Comparison of ENCODE assay signal across 8 cellular contexts in the genomic region with DNA sequence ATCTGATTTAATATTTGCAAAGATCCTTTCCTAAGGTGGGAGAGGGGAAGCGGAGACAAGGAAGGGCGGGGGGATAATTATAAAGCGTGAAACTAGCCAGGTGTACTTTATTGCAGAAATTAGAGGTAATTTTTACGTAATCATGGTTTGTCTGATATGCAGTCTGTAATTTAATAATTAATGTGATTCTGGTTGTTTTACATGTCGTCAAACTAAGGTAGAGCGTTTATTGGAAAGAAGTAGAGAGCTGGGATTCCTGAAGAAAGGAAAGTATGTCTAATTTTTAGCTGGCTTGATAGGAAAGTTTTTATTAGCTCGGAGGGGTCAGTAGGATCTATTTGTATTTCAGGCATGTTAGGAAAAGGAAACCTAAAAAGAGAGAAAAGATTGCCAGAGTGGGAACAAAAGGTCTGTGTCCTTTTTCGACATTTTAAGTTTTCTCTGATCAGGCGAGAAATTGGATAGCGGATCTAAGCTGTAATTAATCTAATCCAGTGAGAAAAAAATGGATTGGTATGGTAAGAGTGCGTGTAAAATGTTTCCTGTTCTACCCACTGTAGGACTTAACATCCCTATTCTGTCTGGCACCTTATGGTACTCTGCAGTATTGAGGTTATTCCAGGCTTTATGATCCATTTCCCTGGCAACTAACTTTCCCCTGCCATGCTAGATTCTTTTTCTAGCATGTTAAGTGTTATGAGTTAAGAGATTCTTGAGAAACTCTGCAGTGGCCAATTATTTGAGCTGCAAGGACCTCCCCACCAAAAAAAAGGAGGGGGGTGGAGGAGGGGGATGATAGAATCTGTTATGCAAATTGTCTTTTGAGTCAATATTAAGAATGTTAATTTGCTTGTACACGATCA. TPM values are rescaled to one million over a fixed set of nuclear protein-coding genes. Genes with fewer than 3 reads are reported as not detected.
A peak's percentile ranks its signal among the peaks of the same experiment; 100 is the strongest.
DNase-seq lines count a peak whose midpoint lies in the region; ATAC-seq, FAIRE-seq and TF ChIP-seq lines count a peak whose summit lies in the region.

No MANE protein-coding gene starts in this region.

- peaks cover 28% of the 10 kb centered on the region for H3K4me1 ChIP-seq in HUES6 (ENCODE audit: control insufficient read depth, insufficient read depth, low read length)
- peaks cover 21% of the 10 kb centered on the region for H3K4me1 ChIP-seq in iPS-15b (ENCODE audit: control insufficient read depth, insufficient read depth, low read length)
- peaks cover 0 to 2% of the 10 kb centered on the region in 2 donors for H3K4me1 ChIP-seq in small intestine (ENCODE audit: control insufficient read depth in 2 of 2, insufficient read depth in 1 of 2, low read depth in 1 of 2, low read length in 1 of 2)
- no peaks in the 10 kb centered on the region for H3K4me1 ChIP-seq in A673 (ENCODE audit: insufficient read depth, low read length, poor library complexity, severe bottlenecking)

- no peaks in the 10 kb centered on the region for H3K36me3 ChIP-seq in HUES6 (ENCODE audit: control insufficient read depth, insufficient read depth, low read length)
- H3K36me3 ChIP-seq in iPS-15b (ENCODE audit: control insufficient read depth, insufficient read depth, low read length) = no peaks in the 10 kb centered on the region
- no peaks in the 10 kb centered on the region for H3K36me3 ChIP-seq in small intestine (ENCODE audit: control insufficient read depth in 2 of 2, insufficient read depth in 2 of 2, low read length in 2 of 2)
- H3K36me3 ChIP-seq in A673 (ENCODE audit: insufficient read depth, low read length, poor library complexity, severe bottlenecking) = no peaks in the 10 kb centered on the region

- CTCF ChIA-PET in A673 (lab: Charles Lee) = no interaction called here

- TF ChIP-seq CTCF in A673 (conservative IDR thresholded peaks at IDR 0.05; ENCODE audit: low read depth, low read length) = no peak

- peak overlapping the region; percentile 31 for H3K9ac ChIP-seq in HUES6 (ENCODE audit: low read length)
- no peak overlapping the region for H3K9ac ChIP-seq in iPS-15b (ENCODE audit: low read depth, low read length)

- H3K27ac ChIP-seq in HUES6 (ENCODE audit: low read depth, low read length) (no peak overlapping the region), angular gyrus (ENCODE audit: low read depth, low read length) (peak overlapping the region; percentile 22), small intestine (ENCODE audit: low read depth in 1 of 2, low read length in 1 of 2) (peak overlapping the region in 1 of 2 donors; percentile 18), A673 (ENCODE audit: low read depth, low read length, poor library complexity, severe bottlenecking) (no peak overlapping the region)

- ATAC-seq in HG03045 (IDR thresholded peaks at IDR 0.05; ENCODE audit: unreplicated experiment) = no peak
- no peak for ATAC-seq in GM18505 (IDR thresholded peaks at IDR 0.05; ENCODE audit: unreplicated experiment)

- intact Hi-C loops in A673 (cut with micrococcal nuclease; ENCODE audit: unreplicated experiment) = no loop called here

- WGBS in small intestine, 3 donors = 14 to 29% (median 21%) methylated on average over 12 of the region's 12 CpGs

- H3K4me3 ChIP-seq in HUES6 (ENCODE audit: low read depth, low read length) = peak overlapping the region; percentile 68
- peak overlapping the region; percentile 67 for H3K4me3 ChIP-seq in iPS-15b (ENCODE audit: low read depth, low read length)
- H3K4me3 ChIP-seq in small intestine (ENCODE audit: low read depth in 1 of 2, low read length in 2 of 2) = peak overlapping the region; percentile 85 to 86
- H3K4me3 ChIP-seq in A673 (ENCODE audit: low read depth, low read length, poor library complexity, severe bottlenecking) = no peak overlapping the region

- no peak for FAIRE-seq in small intestine (lab: Jason Lieb, UNC)

- POLR2A ChIA-PET in A673 (lab: Charles Lee; ENCODE audit: low non-redundant PET) = no interaction called here

- peaks cover 38% of the 10 kb centered on the region for H3K27me3 ChIP-seq in HUES6 (ENCODE audit: control insufficient read depth, insufficient read depth, low read length)
- peaks cover 28% of the 10 kb centered on the region for H3K27me3 ChIP-seq in iPS-15b (ENCODE audit: control insufficient read depth, insufficient read depth, low read length)
- H3K27me3 ChIP-seq in small intestine (ENCODE audit: control insufficient read depth in 2 of 2, insufficient read depth in 2 of 2, low read length in 2 of 2) = peaks cover 0 to 5% of the 10 kb centered on the region in 2 donors
- peaks cover 98% of the 10 kb centered on the region for H3K27me3 ChIP-seq in A673 (replicated peaks; ENCODE audit: insufficient read depth, low read depth, low read length, poor library complexity)

- H3K9me3 ChIP-seq in HUES6 (ENCODE audit: control insufficient read depth, insufficient read depth, low read depth, low read length) (no peaks in the 10 kb centered on the region), iPS-15b (ENCODE audit: control insufficient read depth, insufficient read depth, low read length) (no peaks in the 10 kb centered on the region), small intestine (ENCODE audit: control insufficient read depth, low read depth) (no peaks in the 10 kb centered on the region), A673 (ENCODE audit: low read depth, low read length, poor library complexity, severe bottlenecking) (no peaks in the 10 kb centered on the region)

- DNase-seq in small intestine (no peak), A673 (ENCODE audit: low spot score) (no peak)
- no peak for DNase-seq in activated CD8-positive, alpha-beta memory T cell treated with anti-CD3 and anti-CD28 coated beads, Interleukin-2, amount 50 U/mL, for 4 hours

- no peak for TF ChIP-seq POLR2A in GM18505 (IDR thresholded peaks at IDR 0.05; ENCODE audit: borderline replicate concordance, extremely low read depth, insufficient read depth, insufficient read length)

- BruUV-seq in A673 (replicated peaks; lab: Mats Ljungman, UMichigan) = no TSS peak

RNA-seq across cellular contexts. Expression of gene CELF2, which starts 1.4 kb away (rescaled TPM):
- polyA plus RNA-seq in small intestine = 10 to 100 TPM in 1 of 3 donors, 1 to 10 TPM in 2; 1.8 to 11.6 (median 4.1) TPM
- not detected in 2 replicates for total RNA-seq in A673 (2021)
